Comparison of ENCODE assay signal across 8 cellular contexts in the genomic region with DNA sequence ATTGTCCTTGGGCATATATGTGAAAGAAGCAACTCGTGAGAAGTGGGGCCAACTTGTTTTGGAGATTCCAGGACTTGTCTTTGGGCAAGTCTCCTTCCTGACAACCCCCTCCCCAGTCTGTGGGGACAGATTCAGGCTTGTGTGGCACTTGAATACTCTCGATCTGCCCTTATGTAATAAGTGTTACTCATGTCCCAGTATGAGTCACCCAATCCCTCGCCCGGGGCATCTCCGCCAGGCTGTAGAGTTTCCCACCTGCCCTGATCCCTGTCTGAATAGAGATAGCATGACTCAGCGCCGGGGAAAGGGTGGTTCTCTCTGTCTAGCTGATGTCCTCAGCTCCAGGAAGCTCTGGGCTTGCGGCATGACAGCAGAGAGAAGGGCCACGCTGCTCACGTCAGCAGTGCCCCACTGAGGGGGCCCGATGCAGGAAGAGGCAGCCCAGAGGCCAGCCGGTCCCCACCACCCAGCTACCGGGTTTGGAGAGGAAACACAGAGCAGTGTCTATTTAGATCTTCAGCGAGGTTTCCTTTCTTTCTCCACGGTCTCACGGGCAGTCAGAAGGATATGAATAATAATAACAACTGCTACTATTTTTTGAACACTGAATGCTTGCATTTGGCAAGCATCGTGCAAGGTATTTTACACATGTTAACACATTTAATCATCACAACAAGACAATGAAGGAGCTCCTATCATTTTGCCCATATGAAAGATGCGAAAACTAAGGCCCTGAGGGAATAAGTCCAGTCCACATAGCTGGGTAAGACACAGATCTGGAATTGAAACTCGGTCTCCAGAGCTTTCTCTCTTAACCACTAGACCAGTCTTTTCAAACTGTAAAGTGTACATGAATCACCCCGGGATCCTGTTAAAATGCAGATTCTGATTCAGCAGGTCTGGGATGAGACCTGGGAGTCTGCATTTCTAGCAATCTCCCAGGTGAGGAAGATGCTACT.
DNase-seq lines count a peak whose midpoint lies in the region; ATAC-seq lines count a peak whose summit lies in the region.

No MANE protein-coding gene starts in this region.

- no peak overlapping the region for H3K4me3 ChIP-seq in NT2/D1 (ENCODE audit: insufficient read length, low read depth)
- peak overlapping the region in 2 of 3 donors; percentile 41 to 50 for H3K4me3 ChIP-seq in skeletal muscle tissue (ENCODE audit: low read length in 3 of 3)

- no peak overlapping the region for H3K27ac ChIP-seq in skeletal muscle tissue (ENCODE audit: low read depth, low read length)

- H3K9ac ChIP-seq in NT2/D1 (ENCODE audit: insufficient read length, low read depth) (no peak overlapping the region), skeletal muscle tissue (ENCODE audit: low read depth in 1 of 3, low read length in 3 of 3) (peak overlapping the region in 1 of 3 donors; percentile 28)

- no peaks in the 10 kb centered on the region for H3K9me3 ChIP-seq in NT2/D1 (ENCODE audit: insufficient read depth, low read length)
- no peaks in the 10 kb centered on the region for H3K9me3 ChIP-seq in skeletal muscle tissue (ENCODE audit: control insufficient read depth in 3 of 3, low read length in 3 of 3)

- DNase-seq in DMS79 treated with DMSO at 0.1 percent for 48 hours (lab: John Stamatoyannopoulos, UW) (peak; percentile 40), NT2/D1 (ENCODE audit: low read depth, low spot score) (peak; percentile 71), activated T-helper 1 cell treated with Interleukin-2 at 50 U/mL for 16 hours (ENCODE audit: low read depth) (peak; percentile 8), glomerular visceral epithelial cell (ENCODE audit: extremely low spot score) (peak; percentile 98), superior temporal gyrus (ENCODE audit: extremely low spot score) (no peak)

- peak; percentile 61 for ATAC-seq in HG02588 (IDR thresholded peaks at IDR 0.05; ENCODE audit: unreplicated experiment)
- ATAC-seq in GM19395 (IDR thresholded peaks at IDR 0.05; ENCODE audit: unreplicated experiment) = no peak

- H3K27me3 ChIP-seq in NT2/D1 (ENCODE audit: insufficient read depth, insufficient read length) = no peaks in the 10 kb centered on the region
- H3K27me3 ChIP-seq in skeletal muscle tissue (ENCODE audit: control insufficient read depth in 3 of 3, insufficient read depth in 3 of 3, low read length in 3 of 3) = no peaks in the 10 kb centered on the region

- H3K36me3 ChIP-seq in NT2/D1 (ENCODE audit: insufficient read depth, insufficient read length, low read length) (no peaks in the 10 kb centered on the region), skeletal muscle tissue (ENCODE audit: control insufficient read depth in 3 of 3, insufficient read depth in 3 of 3, low read length in 3 of 3) (no peaks in the 10 kb centered on the region)

- peaks cover 4% of the 10 kb centered on the region for H3K4me1 ChIP-seq in NT2/D1 (ENCODE audit: insufficient read depth, insufficient read length)
- H3K4me1 ChIP-seq in skeletal muscle tissue (ENCODE audit: control insufficient read depth in 3 of 3, insufficient read depth in 3 of 3, low read length in 3 of 3) = peaks cover 2 to 3% (median 3%) of the 10 kb centered on the region in 3 donors
